In genomic region chr18:77495982-77496690, GRCh38 we compare ENCODE assay signal across 1 cellular context.
TF ChIP-seq lines count a peak whose summit lies in the region.

No MANE protein-coding gene starts in this region.

TF ChIP-seq in WTC11, 78 proteins besides CTCF, POLR2A, EP300 and RAD21 (continued from another document):
- TF ChIP-seq HMGXB4 (CRISPR knock-in tag; IDR thresholded peaks at IDR 0.05) (no peak), RORB (CRISPR knock-in tag; IDR thresholded peaks at IDR 0.05) (no peak), MYBL2 (CRISPR knock-in tag; IDR thresholded peaks at IDR 0.05) (no peak), NR1H2 (CRISPR knock-in tag; IDR thresholded peaks at IDR 0.05) (no peak), NFE2L1 (CRISPR knock-in tag; IDR thresholded peaks at IDR 0.05) (no peak), MAX (CRISPR knock-in tag; IDR thresholded peaks at IDR 0.05) (no peak), ATF1 (CRISPR knock-in tag; IDR thresholded peaks at IDR 0.05) (no peak)
TF ChIP-seq in WTC11: peak in this region for 0.
